11 cellular contexts compared by ENCODE assay signal in the genomic region with DNA sequence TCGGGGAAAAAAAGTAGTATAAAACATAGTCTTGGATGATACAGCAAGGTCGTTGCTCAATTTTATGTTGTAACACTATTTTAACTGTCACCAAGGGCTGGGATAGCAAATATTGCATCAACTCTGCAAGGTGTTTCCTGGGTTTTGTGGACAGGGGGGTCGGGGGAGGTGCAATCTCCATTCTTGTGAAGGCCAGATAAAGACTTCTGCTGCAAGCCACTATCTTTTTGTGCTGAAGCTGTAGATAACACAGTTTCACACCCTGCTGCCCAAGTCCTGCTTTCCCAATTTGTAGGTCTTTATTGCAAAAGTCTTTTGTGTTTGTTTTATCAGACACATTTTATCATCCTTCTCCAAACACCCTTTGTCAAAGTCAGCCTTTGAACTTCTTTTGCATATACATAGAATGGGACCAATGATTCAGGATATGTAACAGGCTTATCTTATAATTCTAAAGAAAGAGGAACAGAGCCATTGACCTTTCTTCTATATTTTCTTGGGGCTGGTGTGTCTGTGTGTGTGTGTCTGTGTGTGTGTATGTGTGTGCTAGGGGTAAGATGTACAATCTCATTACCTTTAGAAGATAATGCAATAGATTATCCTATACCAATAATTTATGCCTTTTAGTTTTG.
DNase-seq lines count a peak whose midpoint lies in the region; FAIRE-seq and TF ChIP-seq lines count a peak whose summit lies in the region.
"Had no signal": no experiment of that assay in that cellular context is flagged by ENCODE, and none has a peak within 500 bp of the region (broad histone marks: within the 10 kb centered on the region; RNA-seq: fewer than 3 reads in every experiment).

No MANE protein-coding gene starts in this region.

- no peaks in the 10 kb centered on the region for H3K9me3 ChIP-seq in trophoblast cell (ENCODE audit: insufficient read depth, low read depth, low read length)
- H3K9me3 ChIP-seq: SK-N-SH had no signal

- peaks cover 81% of the 10 kb centered on the region for H3K4me1 Mint-ChIP-seq in dendritic cell treated with granulocyte-macrophage colony-stimulating factor and Interleukin-4, amounts not matched to agents 40 ng/mL and 50 ng/mL, for 4 days (ENCODE audit: low read depth)

- no peak overlapping the region for H3K27ac ChIP-seq in trophoblast cell (ENCODE audit: low read depth, low read length)

- no peaks in the 10 kb centered on the region for H3K4me1 ChIP-seq in trophoblast cell (ENCODE audit: control insufficient read depth in 1 of 2, insufficient read depth in 2 of 2, low read length in 2 of 2)

- no peaks in the 10 kb centered on the region for H3K36me3 ChIP-seq in trophoblast cell (ENCODE audit: control insufficient read depth in 1 of 2, insufficient read depth in 2 of 2, low read length in 2 of 2)

- no peak overlapping the region for H3K4me3 Mint-ChIP-seq in dendritic cell treated with granulocyte-macrophage colony-stimulating factor and Interleukin-4, amounts not matched to agents 40 ng/mL and 50 ng/mL, for 4 days
- H3K4me3 Mint-ChIP-seq: activated T-cell treated with anti-CD3 and anti-CD28 coated beads, Interleukin-2, amount 50 U/mL, for 4 hours had no signal

- H3K18ac ChIP-seq in trophoblast cell (ENCODE audit: low read length): no peak overlapping the region

- H3K4ac ChIP-seq in trophoblast cell (ENCODE audit: low read depth, low read length): no peak overlapping the region

- H3K79me1 ChIP-seq in trophoblast cell (ENCODE audit: low read length): peaks cover 1% of the 10 kb centered on the region

- no peak overlapping the region for H3K4me2 ChIP-seq in trophoblast cell (ENCODE audit: low read length)
- H3K4me2 ChIP-seq: SK-N-SH had no signal

- WGBS in trophoblast cell (ENCODE audit: extremely low coverage, insufficient coverage, insufficient read length): no CpG with 5 or more reads among the region's 3 CpGs

- no peak overlapping the region for H4K8ac ChIP-seq in trophoblast cell (ENCODE audit: low read depth, low read length)

- no peak overlapping the region for H2BK120ac ChIP-seq in trophoblast cell (ENCODE audit: insufficient read depth, low read length, poor library complexity)

- no peaks in the 10 kb centered on the region for H3K9me3 Mint-ChIP-seq in dendritic cell treated with granulocyte-macrophage colony-stimulating factor and Interleukin-4, amounts not matched to agents 40 ng/mL and 50 ng/mL, for 4 days
- H3K9me3 Mint-ChIP-seq: activated T-cell treated with anti-CD3 and anti-CD28 coated beads, Interleukin-2, amount 50 U/mL, for 4 hours had no signal

- H3K36me3 Mint-ChIP-seq in dendritic cell treated with granulocyte-macrophage colony-stimulating factor and Interleukin-4, amounts not matched to agents 40 ng/mL and 50 ng/mL, for 4 days (ENCODE audit: low read depth): peaks cover 14% of the 10 kb centered on the region

- no peak overlapping the region for H4K12ac ChIP-seq in trophoblast cell (ENCODE audit: low read depth, low read length)

- no peaks in the 10 kb centered on the region for H3K79me2 ChIP-seq in trophoblast cell (ENCODE audit: control insufficient read depth, insufficient read depth, low read length, poor library complexity)

- H2BK12ac ChIP-seq in trophoblast cell (ENCODE audit: low read length): no peak overlapping the region

- no peak overlapping the region for H2AK5ac ChIP-seq in trophoblast cell (ENCODE audit: low read length)

- H3K14ac ChIP-seq in trophoblast cell (ENCODE audit: low read length): no peak overlapping the region

- TF ChIP-seq POLR2A in GM12892 (IDR thresholded peaks at IDR 0.05; ENCODE audit: low read depth, low read length): no peak

- H4K91ac ChIP-seq in trophoblast cell (ENCODE audit: low read depth, low read length): no peak overlapping the region

- H2BK5ac ChIP-seq in trophoblast cell (ENCODE audit: low read depth, low read length, poor library complexity): no peak overlapping the region

- H3K4me3 ChIP-seq in trophoblast cell (ENCODE audit: low read depth, low read length): no peak overlapping the region

- peak; percentile 100 for DNase-seq in GF-D8 (lab: John Stamatoyannopoulos, UW)
- DNase-seq in NOMO-1 (lab: John Stamatoyannopoulos, UW; ENCODE audit: unreplicated experiment in 2 of 2): peak; percentile 92 to 97
- DNase-seq in trophoblast cell: peak; percentile 61 to 67
- DNase-seq in SHP77 (lab: John Stamatoyannopoulos, UW): no peak
- DNase-seq in stimulated activated CD4-positive, alpha-beta T cell treated with anti-CD3 and anti-CD28 coated beads, Interleukin-2, amount 100 ng/mL, for 48 hours: no peak
- no peak for DNase-seq in GM12892 (ENCODE audit: insufficient read length)
- DNase-seq: activated T-cell treated with anti-CD3 and anti-CD28 coated beads, Interleukin-2, amount 50 U/mL, for 4 hours; islet precursor cell; NCI-H1105; SK-N-SH had no signal

- H2AFZ ChIP-seq in trophoblast cell (ENCODE audit: insufficient read depth, low read length, poor library complexity): no peak overlapping the region

- no peak for FAIRE-seq in GM12892 (lab: Jason Lieb, UNC)

- no peaks in the 10 kb centered on the region for H3K27me3 Mint-ChIP-seq in dendritic cell treated with granulocyte-macrophage colony-stimulating factor and Interleukin-4, amounts not matched to agents 40 ng/mL and 50 ng/mL, for 4 days

- H3K9ac ChIP-seq in trophoblast cell (ENCODE audit: low read length): no peak overlapping the region
- H3K9ac ChIP-seq: SK-N-SH had no signal

- no peak overlapping the region for H3K23ac ChIP-seq in trophoblast cell (ENCODE audit: low read length)

- no peaks in the 10 kb centered on the region for H3K27me3 ChIP-seq in trophoblast cell (ENCODE audit: insufficient read depth, low read length)

- intact Hi-C loops in dendritic cell treated with granulocyte-macrophage colony-stimulating factor and Interleukin-4, amounts not matched to agents 40 ng/mL and 50 ng/mL, for 4 days (cut with micrococcal nuclease): no loop called here

- H3K27ac Mint-ChIP-seq in dendritic cell treated with granulocyte-macrophage colony-stimulating factor and Interleukin-4, amounts not matched to agents 40 ng/mL and 50 ng/mL, for 4 days: peak overlapping the region; percentile 50

Comparison
In these comparisons a context has a peak if more than half of its experiments do, and no peak if none do; other contexts are left out.
1. DNase-seq: peak in GF-D8 (single experiment), NOMO-1 (2 of 2) and trophoblast cell (2 of 2); none in SHP77 (0 of 2), stimulated activated CD4-positive, alpha-beta T cell treated with anti-CD3 and anti-CD28 coated beads, Interleukin-2, amount 100 ng/mL, for 48 hours (0 of 2) and GM12892 (single experiment).